In genomic region chrX:281166-281999, GRCh38 we compare ENCODE assay signal across 9 cellular contexts. TPM values are rescaled to one million over a fixed set of nuclear protein-coding genes. Genes with fewer than 3 reads are reported as not detected.
DNase-seq lines count a peak whose midpoint lies in the region; ATAC-seq and TF ChIP-seq lines count a peak whose summit lies in the region.
"Had no signal": no experiment of that assay in that cellular context is flagged by ENCODE, and none has a peak within 500 bp of the region (broad histone marks: within the 10 kb centered on the region; RNA-seq: fewer than 3 reads in every experiment).

PLCXD1 (plus strand) TSS chrX:281381; CDS start chrX:284188, 2,807 bp downstream.

- peak; percentile 77 for DNase-seq in activated CD4-positive, alpha-beta T cell treated with anti-CD3 and anti-CD28 coated beads for 36 hours
- no peak for DNase-seq in activated CD4-positive, alpha-beta T cell treated with anti-CD3 and anti-CD28 coated beads for 1 hour
- DNase-seq in SK-N-SH, result peak; percentile 84
- peak; percentile 58 for DNase-seq in fibroblast of pulmonary artery (ENCODE audit: low read depth)
- DNase-seq in neural progenitor cell (ENCODE audit: low spot score), result peak; percentile 92
- no peak for DNase-seq in caudate nucleus (lab: John Stamatoyannopoulos, UW)
- no peak for DNase-seq in Kasumi-1 (lab: John Stamatoyannopoulos, UW)
- DNase-seq in stimulated activated naive CD4-positive, alpha-beta T cell (lab: John Stamatoyannopoulos, UW), result no peak

- peaks cover 21% of the 10 kb centered on the region for H3K4me1 Mint-ChIP-seq in activated CD4-positive, alpha-beta T cell treated with anti-CD3 and anti-CD28 coated beads for 36 hours
- H3K4me1 Mint-ChIP-seq in neural progenitor cell, result peaks cover 22% of the 10 kb centered on the region

- H3K9me3 ChIP-seq in SK-N-SH (no peaks in the 10 kb centered on the region), neural progenitor cell (ENCODE audit: low read depth) (no peaks in the 10 kb centered on the region)

- CTCF ChIA-PET in activated CD4-positive, alpha-beta T cell treated with anti-CD3 and anti-CD28 coated beads for 36 hours (lab: Charles Lee), result no interaction called here
- CTCF ChIA-PET in SK-N-SH (lab: Yijun Ruan, JAX), result no interaction called here

- H3K9me3 Mint-ChIP-seq in activated CD4-positive, alpha-beta T cell treated with anti-CD3 and anti-CD28 coated beads for 36 hours (ENCODE audit: low read depth), result no peaks in the 10 kb centered on the region
- H3K9me3 Mint-ChIP-seq in neural progenitor cell, result no peaks in the 10 kb centered on the region

- peaks cover 27% of the 10 kb centered on the region for H3K36me3 Mint-ChIP-seq in activated CD4-positive, alpha-beta T cell treated with anti-CD3 and anti-CD28 coated beads for 36 hours (ENCODE audit: low read depth)
- peaks cover 16% of the 10 kb centered on the region for H3K36me3 Mint-ChIP-seq in neural progenitor cell

- peaks cover 0 to 2% of the 10 kb centered on the region in 2 experiments for H3K36me3 ChIP-seq in SK-N-SH (replicated peaks in 1 of 2; ENCODE audit: control insufficient read depth in 1 of 2, insufficient read depth in 2 of 2, low read length in 1 of 2)
- H3K36me3 ChIP-seq in neural progenitor cell, result peaks cover 2% of the 10 kb centered on the region

- peaks cover 5 to 6% of the 10 kb centered on the region in 2 experiments; a peak in 2 of 4 replicates for H3K4me1 ChIP-seq in SK-N-SH (ENCODE audit: control insufficient read depth in 1 of 2, insufficient read depth in 2 of 2, low read depth in 1 of 2, low read length in 1 of 2)
- peaks cover 2% of the 10 kb centered on the region for H3K4me1 ChIP-seq in neural progenitor cell

- TF ChIP-seq CTCF in SK-N-SH (IDR thresholded peaks at IDR 0.05) (no peak), fibroblast of pulmonary artery (IDR thresholded peaks at IDR 0.05; ENCODE audit: low read length, missing control alignments) (no peak), neural progenitor cell (IDR thresholded peaks at IDR 0.05) (no peak)

- no peaks in the 10 kb centered on the region for H4K20me1 ChIP-seq in SK-N-SH (ENCODE audit: insufficient read depth)
- H4K20me1 ChIP-seq in neural progenitor cell (ENCODE audit: low read depth), result peaks cover 17% of the 10 kb centered on the region

- H3K4me3 Mint-ChIP-seq in activated CD4-positive, alpha-beta T cell treated with anti-CD3 and anti-CD28 coated beads for 36 hours, result peak within 1 kb of the TSS; percentile 94
- H3K4me3 Mint-ChIP-seq in neural progenitor cell, result peak within 1 kb of the TSS; percentile 89

- TF ChIP-seq EP300 in SK-N-SH (IDR thresholded peaks at IDR 0.05; ENCODE audit: borderline replicate concordance in 1 of 2, low read depth in 1 of 2, low read length in 1 of 2), result no peak

- intact Hi-C loops in activated CD4-positive, alpha-beta T cell treated with anti-CD3 and anti-CD28 coated beads for 36 hours (cut with DNase I, micrococcal nuclease), result loop anchor here in 1 of 2 experiments (5.0 kb wide), 1 partner anchor 1111 kb away; the partner anchor contains the start of gene SLC25A6

- POLR2A ChIA-PET in activated CD4-positive, alpha-beta T cell treated with anti-CD3 and anti-CD28 coated beads for 36 hours (lab: Charles Lee), result no interaction called here
- POLR2A ChIA-PET in SK-N-SH (lab: Yijun Ruan, JAX), result no interaction called here

- peaks cover 20% of the 10 kb centered on the region for H3F3A ChIP-seq in SK-N-SH (replicated peaks; ENCODE audit: insufficient read depth)
- H3F3A ChIP-seq in neural progenitor cell (ENCODE audit: low read depth), result peaks cover 69% of the 10 kb centered on the region

- no peaks in the 10 kb centered on the region for H3K27me3 Mint-ChIP-seq in activated CD4-positive, alpha-beta T cell treated with anti-CD3 and anti-CD28 coated beads for 36 hours
- peaks cover 16% of the 10 kb centered on the region for H3K27me3 Mint-ChIP-seq in neural progenitor cell (ENCODE audit: insufficient read depth, low read depth)

- H3K4me3 ChIP-seq in SK-N-SH (ENCODE audit: low read depth in 2 of 2, low read length in 1 of 2) (peak within 1 kb of the TSS; percentile 33 to 50), fibroblast of pulmonary artery (replicated peaks; ENCODE audit: low read depth, low read length) (peak within 1 kb of the TSS; percentile 56), neural progenitor cell (peak within 1 kb of the TSS; percentile 54)

- WGBS in SK-N-SH (ENCODE audit: low lambda C conversion rate), result 37% methylated on average over 23 of the region's 25 CpGs

- no peak for TF ChIP-seq RAD21 in SK-N-SH (IDR thresholded peaks at IDR 0.05; ENCODE audit: low read length)

- H3K27me3 ChIP-seq in SK-N-SH (ENCODE audit: insufficient read depth) (no peaks in the 10 kb centered on the region), neural progenitor cell (peaks cover 6% of the 10 kb centered on the region)

- H3K4me2 ChIP-seq in SK-N-SH (peak within 1 kb of the TSS; percentile 77), neural progenitor cell (peak within 1 kb of the TSS; percentile 85)

- H3K79me2 ChIP-seq in SK-N-SH (ENCODE audit: insufficient read depth), result peaks cover 7% of the 10 kb centered on the region; the same call in 1 of the 2 replicates
- H3K79me2 ChIP-seq in neural progenitor cell (ENCODE audit: low read depth), result peaks cover 43% of the 10 kb centered on the region

- H3K9ac ChIP-seq in SK-N-SH, result no peak within 1 kb of the TSS; the same call in 1 of the 2 replicates
- H3K9ac ChIP-seq in neural progenitor cell, result no peak within 1 kb of the TSS

- H3K27ac ChIP-seq in SK-N-SH (ENCODE audit: low read depth in 2 of 2, low read length in 1 of 2) (peak within 1 kb of the TSS; percentile 50 to 58), neural progenitor cell (peak within 1 kb of the TSS; percentile 91), caudate nucleus (ENCODE audit: low read depth, low read length) (no peak within 1 kb of the TSS)
- H3K27ac ChIP-seq: C4-2B had no signal

- ATAC-seq in activated CD4-positive, alpha-beta T cell treated with anti-CD3 and anti-CD28 coated beads for 36 hours, result peak; percentile 47

- peak within 1 kb of the TSS; percentile 88 for H3K27ac Mint-ChIP-seq in activated CD4-positive, alpha-beta T cell treated with anti-CD3 and anti-CD28 coated beads for 36 hours
- peak within 1 kb of the TSS; percentile 83 for H3K27ac Mint-ChIP-seq in neural progenitor cell

- H2AFZ ChIP-seq in SK-N-SH (ENCODE audit: low read depth) (0 out of 2 replicates have a peak within 1 kb of the TSS, but pooled peaks have one; percentile 59), neural progenitor cell (replicated peaks) (no peak within 1 kb of the TSS)

- H3K9me2 ChIP-seq in SK-N-SH, result no peaks in the 10 kb centered on the region

TF ChIP-seq in SK-N-SH, 30 proteins besides CTCF, POLR2A, EP300 and RAD21:
- TF ChIP-seq RFX5 (IDR thresholded peaks at IDR 0.05; ENCODE audit: low read length), result no peak
- TF ChIP-seq TEAD4 (IDR thresholded peaks at IDR 0.05; ENCODE audit: borderline replicate concordance, insufficient read depth), result no peak
- TF ChIP-seq TCF12 (IDR thresholded peaks at IDR 0.05), result no peak
- TF ChIP-seq GABPA (IDR thresholded peaks at IDR 0.05; ENCODE audit: low read depth), result no peak
- 0 out of 2 replicates have a peak, but pooled peaks have one; percentile 22 for TF ChIP-seq POLR2AphosphoS5 (IDR thresholded peaks at IDR 0.05; ENCODE audit: low read depth, low read length)
- TF ChIP-seq FOXJ3 (CRISPR knock-in tag; IDR thresholded peaks at IDR 0.05), result no peak
- TF ChIP-seq CHD2 (IDR thresholded peaks at IDR 0.05; ENCODE audit: low read length, partially characterized antibody), result no peak
- TF ChIP-seq TAF1 (IDR thresholded peaks at IDR 0.05; ENCODE audit: borderline replicate concordance, low read depth, low read length), result peak; percentile 48; the same call in 1 of the 2 replicates
- TF ChIP-seq RXRA (IDR thresholded peaks at IDR 0.05; ENCODE audit: borderline replicate concordance, low read depth), result no peak
- no peak for TF ChIP-seq USF2 (IDR thresholded peaks at IDR 0.05; ENCODE audit: borderline replicate concordance, low read depth, low read length)

RNA-seq across cellular contexts. Expression of gene PLCXD1, which starts in this region (rescaled TPM):
- 100 to 1,000 TPM in 1 of 2 experiments, 10 to 100 TPM in 1; 92.8 to 127 TPM for total RNA-seq in activated CD4-positive, alpha-beta T cell treated with anti-CD3 and anti-CD28 coated beads for 36 hours
- 14.8 and 15.1 TPM in 2 replicates for polyA plus RNA-seq in SK-N-SH (2012; rRNA removed)
- 5.5 and 10.5 TPM in 2 replicates for polyA plus RNA-seq in SK-N-SH (2012; cell fraction: cytosol; rRNA removed)
- polyA plus RNA-seq in SK-N-SH (2012; cell fraction: nucleus; rRNA removed), result 56.7 and 65.6 TPM in 2 replicates
- 25.7 and 76.4 TPM in 2 replicates for total RNA-seq in neural progenitor cell (ENCODE audit: low replicate concordance)

Comparison
In these comparisons a context has a peak if more than half of its experiments do, and no peak if none do; other contexts are left out.
1. DNase-seq: peak in activated CD4-positive, alpha-beta T cell treated with anti-CD3 and anti-CD28 coated beads for 36 hours (single experiment), SK-N-SH (single experiment), fibroblast of pulmonary artery (single experiment) and neural progenitor cell (single experiment); none in activated CD4-positive, alpha-beta T cell treated with anti-CD3 and anti-CD28 coated beads for 1 hour (single experiment), caudate nucleus (0 of 61), Kasumi-1 (0 of 2) and stimulated activated naive CD4-positive, alpha-beta T cell (0 of 6).
2. Peak in every context shown above with its lines, with median percentiles within 50 percentile points of each other: H3K4me3 ChIP-seq.